13 cellular contexts compared by ENCODE assay signal in the genomic region with DNA sequence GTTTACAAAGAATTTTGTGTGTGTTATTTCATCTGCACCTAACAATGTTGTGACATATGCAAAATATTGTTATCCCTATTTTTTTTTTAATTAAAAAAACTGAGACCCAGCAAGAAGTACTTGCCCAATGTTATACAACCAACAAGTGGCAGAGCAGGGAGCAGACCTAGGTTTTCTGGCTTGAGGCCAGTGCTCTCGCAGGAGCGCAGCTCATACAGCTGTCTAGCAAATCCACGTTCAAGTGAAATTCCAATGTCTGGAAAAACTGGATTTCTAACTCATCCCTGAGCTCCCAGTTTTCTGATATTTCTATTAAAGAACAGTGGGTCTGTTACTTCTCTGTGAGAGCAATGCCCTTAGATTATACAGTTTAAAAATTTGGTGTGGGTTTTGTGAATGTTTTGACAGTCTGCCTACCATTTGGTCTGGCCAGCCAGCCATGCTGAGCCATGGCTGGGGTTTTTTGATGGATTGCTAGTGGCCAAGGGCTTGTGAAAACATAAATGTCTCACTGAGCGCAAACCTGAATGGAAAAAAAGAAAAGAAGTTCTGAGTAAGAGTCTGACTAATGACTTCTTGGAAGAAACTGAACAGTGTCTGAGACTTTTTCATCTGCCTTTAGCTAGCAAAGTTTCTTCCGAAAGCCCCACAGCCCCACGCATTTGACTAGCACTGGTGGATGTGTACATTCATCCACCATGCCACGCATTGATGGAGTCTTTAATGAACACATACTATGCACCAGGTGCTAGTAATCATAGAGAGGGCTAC.
DNase-seq lines count a peak whose midpoint lies in the region; ATAC-seq lines count a peak whose summit lies in the region.
"Had no signal": no experiment of that assay in that cellular context is flagged by ENCODE, and none has a peak within 500 bp of the region (broad histone marks: within the 10 kb centered on the region; RNA-seq: fewer than 3 reads in every experiment).

No MANE protein-coding gene starts in this region.

- H3K27ac Mint-ChIP-seq in T-helper 2 cell treated with Interferon-gamma antibody and Interleukin-4, amounts not matched to agents 5 μg/mL and 100 μg/mL, for 36 hours, result peak overlapping the region; percentile 53
- H3K27ac Mint-ChIP-seq in activated naive CD8-positive, alpha-beta T cell treated with anti-CD3 and anti-CD28 coated beads, Interleukin-2, amount 50 U/mL, for 24 hours, result peak overlapping the region; percentile 91
- H3K27ac Mint-ChIP-seq: B cell had no signal

- H3K4me3 Mint-ChIP-seq in T-helper 2 cell treated with Interferon-gamma antibody and Interleukin-4, amounts not matched to agents 5 μg/mL and 100 μg/mL, for 36 hours, result no peak overlapping the region
- H3K4me3 Mint-ChIP-seq in activated naive CD8-positive, alpha-beta T cell treated with anti-CD3 and anti-CD28 coated beads, Interleukin-2, amount 50 U/mL, for 24 hours, result peak overlapping the region; percentile 41
- H3K4me3 Mint-ChIP-seq: B cell had no signal

- peak; percentile 57 for DNase-seq in T-helper 2 cell treated with Interferon-gamma antibody and Interleukin-4, amounts not matched to agents 5 μg/mL and 100 μg/mL, for 36 hours (ENCODE audit: low spot score)
- DNase-seq in T-helper 2 cell (no peak), GM03348 (ENCODE audit: low spot score) (peak; percentile 61), kidney tubule cell (ENCODE audit: low spot score) (peak; percentile 40), UCSD-AML1 (lab: John Stamatoyannopoulos, UW; ENCODE audit: unreplicated experiment) (no peak), globus pallidus (ENCODE audit: low spot score) (no peak)
- DNase-seq in activated naive CD8-positive, alpha-beta T cell treated with anti-CD3 and anti-CD28 coated beads, Interleukin-2, amount 50 U/mL, for 24 hours, result peak; percentile 42
- DNase-seq: cortex of kidney, H7, KG1, midbrain had no signal

- H3K36me3 Mint-ChIP-seq in T-helper 2 cell treated with Interferon-gamma antibody and Interleukin-4, amounts not matched to agents 5 μg/mL and 100 μg/mL, for 36 hours (ENCODE audit: low read depth), result peaks cover 1% of the 10 kb centered on the region
- peaks cover 4% of the 10 kb centered on the region for H3K36me3 Mint-ChIP-seq in activated naive CD8-positive, alpha-beta T cell treated with anti-CD3 and anti-CD28 coated beads, Interleukin-2, amount 50 U/mL, for 24 hours (ENCODE audit: low read depth)

- peak; percentile 84 for ATAC-seq in activated naive CD8-positive, alpha-beta T cell treated with anti-CD3 and anti-CD28 coated beads, Interleukin-2, amount 50 U/mL, for 24 hours
- no peak for ATAC-seq in HG03469 (IDR thresholded peaks at IDR 0.05; ENCODE audit: unreplicated experiment)

- H3K4me1 Mint-ChIP-seq in T-helper 2 cell treated with Interferon-gamma antibody and Interleukin-4, amounts not matched to agents 5 μg/mL and 100 μg/mL, for 36 hours (ENCODE audit: low read depth), result peaks cover 17% of the 10 kb centered on the region
- peaks cover 57% of the 10 kb centered on the region for H3K4me1 Mint-ChIP-seq in activated naive CD8-positive, alpha-beta T cell treated with anti-CD3 and anti-CD28 coated beads, Interleukin-2, amount 50 U/mL, for 24 hours
- H3K4me1 Mint-ChIP-seq: B cell had no signal

- H3K9me3 Mint-ChIP-seq in T-helper 2 cell treated with Interferon-gamma antibody and Interleukin-4, amounts not matched to agents 5 μg/mL and 100 μg/mL, for 36 hours, result peaks cover 26% of the 10 kb centered on the region
- H3K9me3 Mint-ChIP-seq in activated naive CD8-positive, alpha-beta T cell treated with anti-CD3 and anti-CD28 coated beads, Interleukin-2, amount 50 U/mL, for 24 hours, result peaks cover 9% of the 10 kb centered on the region

- H3K27me3 Mint-ChIP-seq in T-helper 2 cell treated with Interferon-gamma antibody and Interleukin-4, amounts not matched to agents 5 μg/mL and 100 μg/mL, for 36 hours (ENCODE audit: low read depth), result no peaks in the 10 kb centered on the region
- H3K27me3 Mint-ChIP-seq in activated naive CD8-positive, alpha-beta T cell treated with anti-CD3 and anti-CD28 coated beads, Interleukin-2, amount 50 U/mL, for 24 hours, result peaks cover 2% of the 10 kb centered on the region

Comparison
In these comparisons a context has a peak if more than half of its experiments do, and no peak if none do; other contexts are left out.
1. DNase-seq: peak in T-helper 2 cell treated with Interferon-gamma antibody and Interleukin-4, amounts not matched to agents 5 μg/mL and 100 μg/mL, for 36 hours (single experiment), GM03348 (single experiment), activated naive CD8-positive, alpha-beta T cell treated with anti-CD3 and anti-CD28 coated beads, Interleukin-2, amount 50 U/mL, for 24 hours (single experiment) and kidney tubule cell (single experiment); none in T-helper 2 cell (0 of 5), UCSD-AML1 (single experiment) and globus pallidus (single experiment).